Comparison of ENCODE assay signal across 27 cellular contexts in the genomic region with DNA sequence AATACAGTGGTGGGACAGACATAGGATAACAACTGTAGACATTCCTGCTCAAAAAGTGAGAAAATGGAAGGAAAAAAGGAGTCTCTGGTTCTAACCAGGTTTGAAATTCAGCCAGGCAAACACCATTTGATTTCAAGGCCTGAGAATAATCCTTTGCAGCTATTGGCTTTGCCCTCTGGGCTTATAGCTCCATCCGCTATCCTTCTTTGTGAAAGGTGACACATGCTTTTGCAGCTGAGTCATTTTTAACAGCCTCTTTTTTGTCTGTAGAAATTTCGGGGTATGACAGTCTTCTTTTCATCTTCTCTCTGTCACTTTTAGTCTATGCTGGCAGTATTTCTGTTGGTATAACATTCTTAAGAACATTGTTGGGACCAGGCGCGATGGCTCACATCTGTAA. TPM values are rescaled to one million over a fixed set of nuclear protein-coding genes. Genes with fewer than 3 reads are reported as not detected.
A peak's percentile ranks its signal among the peaks of the same experiment; 100 is the strongest.
DNase-seq lines count a peak whose midpoint lies in the region.
"Had no signal": no experiment of that assay in that cellular context is flagged by ENCODE, and none has a peak within 500 bp of the region (broad histone marks: within the 10 kb centered on the region; RNA-seq: fewer than 3 reads in every experiment).

No MANE protein-coding gene starts in this region.

- H3K9me2 ChIP-seq in Karpas-422 (replicated peaks; ENCODE audit: insufficient read depth, low read length), result no peaks in the 10 kb centered on the region

- H4K20me1 ChIP-seq in Karpas-422 (ENCODE audit: insufficient read depth, low read depth, low read length), result no peaks in the 10 kb centered on the region

- H3K27ac ChIP-seq in Karpas-422 (ENCODE audit: low read length), result no peak overlapping the region
- H3K27ac ChIP-seq: esophagus muscularis mucosa, suprapubic skin had no signal

- no peaks in the 10 kb centered on the region for H3K27me3 ChIP-seq in Karpas-422 (ENCODE audit: low read length)
- H3K27me3 ChIP-seq: esophagus muscularis mucosa, suprapubic skin had no signal

- H3K9ac ChIP-seq in Karpas-422 (ENCODE audit: low read length), result no peak overlapping the region

- no peaks in the 10 kb centered on the region for H3K4me1 ChIP-seq in Karpas-422 (ENCODE audit: low read length)
- H3K4me1 ChIP-seq: esophagus muscularis mucosa, suprapubic skin had no signal

- H3K9me3 ChIP-seq in Karpas-422 (ENCODE audit: low read length), result no peaks in the 10 kb centered on the region
- H3K9me3 ChIP-seq: esophagus muscularis mucosa, suprapubic skin had no signal

- no peak overlapping the region for H2AFZ ChIP-seq in Karpas-422 (ENCODE audit: low read length)

- H3K4me3 ChIP-seq in Karpas-422 (ENCODE audit: low read length), result no peak overlapping the region
- H3K4me3 ChIP-seq: esophagus muscularis mucosa, suprapubic skin had no signal

- peaks cover 21% of the 10 kb centered on the region; the same call in 1 of the 2 replicates for H3K36me3 ChIP-seq in Karpas-422 (ENCODE audit: insufficient read depth, low read length)

- H3K79me2 ChIP-seq in Karpas-422 (ENCODE audit: low read length), result no peaks in the 10 kb centered on the region

- no peak overlapping the region for H3K4me2 ChIP-seq in Karpas-422 (ENCODE audit: low read depth, low read length, poor library complexity, severe bottlenecking)

- DNase-seq in EL, result peak; percentile 62
- peak; percentile 37 for DNase-seq in Karpas-422
- DNase-seq in SW480 (ENCODE audit: low spot score), result peak; percentile 5
- DNase-seq in islet precursor cell, result peak; percentile 83
- no peak for DNase-seq in occipital lobe (lab: John Stamatoyannopoulos, UW)
- no peak for DNase-seq in NCI-H2171 (lab: John Stamatoyannopoulos, UW)
- DNase-seq in HUDEP-2 (lab: John Stamatoyannopoulos, UW; ENCODE audit: unreplicated experiment in 76 of 76), result no peak
- DNase-seq: activated CD4-positive, alpha-beta T cell treated with anti-CD3 and anti-CD28 coated beads, Interleukin-2, amount 50 U/mL, for 4 hours; activated CD4-positive, CD25-positive, alpha-beta regulatory T cell; activated naive CD4-positive, alpha-beta T cell treated with anti-CD3 and anti-CD28 coated beads for 36 hours; amniotic stem cell; effector memory CD4-positive, alpha-beta T cell; left colon; MM.1S; NCI-H1436; NCI-H2107; NCI-H446; NCI-H774; Right ventricle myocardium superior; stimulated activated CD4-positive, alpha-beta T cell treated with anti-CD3 and anti-CD28 coated beads, Interleukin-12 subunit alpha, Interleukin-12 subunit beta, amount 100 ng/mL, for 4 hours; stimulated activated CD4-positive, alpha-beta T cell treated with anti-CD3 and anti-CD28 coated beads, Interleukin-4, amount 100 ng/mL, for 24 hours had no signal

RNA-seq across cellular contexts. Expression of gene SDHC, which starts 16.2 kb away (rescaled TPM):
- 14.2 and 48.8 TPM in 2 replicates for total RNA-seq in Karpas-422 (2014; rRNA removed; shearing (Covaris generic); ENCODE audit: low replicate concordance)
- 19.5 TPM for total RNA-seq in occipital lobe

RNA-seq across cellular contexts. Expression of gene MPZ, which starts 20.6 kb away (rescaled TPM):
- total RNA-seq in Karpas-422 (2014; rRNA removed; shearing (Covaris generic); ENCODE audit: low replicate concordance), result 4.0 and 6.9 TPM in 2 replicates
- 1.4 TPM for total RNA-seq in occipital lobe

RNA-seq across cellular contexts. Expression of gene CFAP126, which starts 37.3 kb away (rescaled TPM):
- not detected in 2 replicates for total RNA-seq in Karpas-422 (2014; rRNA removed; shearing (Covaris generic); ENCODE audit: low replicate concordance)
- 0.31 TPM for total RNA-seq in occipital lobe
- total RNA-seq: activated naive CD4-positive, alpha-beta T cell treated with anti-CD3 and anti-CD28 coated beads for 36 hours; esophagus muscularis mucosa; frontal cortex; H4; left colon; neural crest cell; posterior vena cava; Right ventricle myocardium superior; suprapubic skin had no signal

Comparison
In these comparisons a context has a peak if more than half of its experiments do, and no peak if none do; other contexts are left out.
1. DNase-seq: peak in EL (single experiment), Karpas-422 (single experiment), SW480 (single experiment) and islet precursor cell (single experiment); none in occipital lobe (single experiment), NCI-H2171 (single experiment) and HUDEP-2 (0 of 76).